Comparison of ENCODE assay signal across 27 cellular contexts in genomic region chr2:32706815-32707214, GRCh38.
DNase-seq lines count a peak whose midpoint lies in the region; ATAC-seq, FAIRE-seq and TF ChIP-seq lines count a peak whose summit lies in the region.
"Had no signal": no experiment of that assay in that cellular context is flagged by ENCODE, and none has a peak within 500 bp of the region (broad histone marks: within the 10 kb centered on the region; RNA-seq: fewer than 3 reads in every experiment).

No MANE protein-coding gene starts in this region.

- no peak overlapping the region for H2AK5ac ChIP-seq in H1 (ENCODE audit: low read depth, low read length)

- H3K4me2 ChIP-seq in H1 (ENCODE audit: insufficient read depth in 1 of 2, low read depth in 2 of 2, low read length in 2 of 2) (no peak overlapping the region), MM.1S (ENCODE audit: low read depth, low read length) (no peak overlapping the region)
- H3K4me2 ChIP-seq: A549; BLaER1 treated with 17β-estradiol and CSF1 and Interleukin-3, amounts not matched to agents 10 nM and 100 nM; PC-9 had no signal

- no peaks in the 10 kb centered on the region for H3K9me3 Mint-ChIP-seq in stimulated activated effector memory CD8-positive, alpha-beta T cell treated with anti-CD3 and anti-CD28 coated beads, Interleukin-12 subunit alpha, Interleukin-12 subunit beta, amount 100 ng/mL, for 72 hours
- H3K9me3 Mint-ChIP-seq: CD4-positive, alpha-beta T cell had no signal

- no peaks in the 10 kb centered on the region for H3K9me2 ChIP-seq in MM.1S (replicated peaks; ENCODE audit: insufficient read depth, low read length)

- H3K79me2 ChIP-seq in H1 (ENCODE audit: control insufficient read depth in 1 of 2, insufficient read depth in 2 of 2, low read length in 2 of 2), result no peaks in the 10 kb centered on the region
- H3K79me2 ChIP-seq in MM.1S (ENCODE audit: low read length), result no peaks in the 10 kb centered on the region

- DNase-seq in DMS53 treated with DMSO at 0.1 percent for 48 hours (lab: John Stamatoyannopoulos, UW; ENCODE audit: unreplicated experiment), result peak; percentile 1
- DNase-seq in HK-2 (ENCODE audit: unreplicated experiment), result peak; percentile 1
- DNase-seq in H1 (ENCODE audit: low read depth in 1 of 2, low spot score in 2 of 2), result no peak
- no peak for DNase-seq in stimulated activated effector memory CD8-positive, alpha-beta T cell treated with anti-CD3 and anti-CD28 coated beads, Interleukin-12 subunit alpha, Interleukin-12 subunit beta, amount 100 ng/mL, for 72 hours (ENCODE audit: low spot score in 2 of 2)
- no peak for DNase-seq in sigmoid colon
- no peak for DNase-seq in MM.1S
- DNase-seq in SHP77 (lab: John Stamatoyannopoulos, UW), result no peak
- DNase-seq: AML-193; CD4-positive, alpha-beta T cell; GM23248; HCEC 1CT; Karpas-422; NCI-H1092 treated with DMSO at 0.1 percent for 48 hours; NCI-H1436; NCI-H187; NCI-H2107; NCI-H446 treated with DMSO at 0.1 percent for 48 hours; NCI-H526; PC-9 had no signal

- H3K27me3 ChIP-seq in H1 (replicated peaks in 1 of 4; ENCODE audit: control insufficient read depth in 3 of 4, extremely low read depth in 1 of 4, insufficient read depth in 3 of 4, low read length in 3 of 4) (no peaks in the 10 kb centered on the region), sigmoid colon (no peaks in the 10 kb centered on the region), MM.1S (replicated peaks; ENCODE audit: insufficient read depth, low read length) (no peaks in the 10 kb centered on the region)
- H3K27me3 ChIP-seq: BLaER1 treated with 17β-estradiol and CSF1 and Interleukin-3, amounts not matched to agents 10 nM and 100 nM; SJSA1 had no signal

- intact Hi-C loops in sigmoid colon (cut with DNase I), result no loop called here

- no peaks in the 10 kb centered on the region for H3K79me1 ChIP-seq in H1 (ENCODE audit: low read depth, low read length)

- 100% methylated on average over 3 of the region's 3 CpGs; no CpG with 5 or more reads in 1 of the 2 experiments for WGBS in H1 (ENCODE audit: extremely low coverage in 1 of 2, insufficient coverage in 1 of 2, insufficient read length in 1 of 2, insufficient replicate concordance in 2 of 2, low coverage in 1 of 2, low lambda C conversion rate in 2 of 2, missing lambda C conversion rate in 1 of 2), 2 experiments
- 95 to 98% methylated on average over 3 of the region's 3 CpGs for WGBS in sigmoid colon, 2 donors

- no peak overlapping the region for H4K5ac ChIP-seq in H1 (ENCODE audit: insufficient read length, low read depth, low read length)

- no peak overlapping the region; the same call in 1 of the 2 replicates for H2BK12ac ChIP-seq in H1 (ENCODE audit: low read depth, low read length)

- H2AFZ ChIP-seq in H1 (ENCODE audit: low read length), result no peak overlapping the region
- no peak overlapping the region for H2AFZ ChIP-seq in MM.1S (ENCODE audit: low read length)
- H2AFZ ChIP-seq: GM23248, PC-9 had no signal

- no peak for FAIRE-seq in H1 (lab: Jason Lieb, UNC)
- FAIRE-seq: A549, D721Med, G401.6, HepG2 had no signal

- H3K36me3 ChIP-seq in H1 (ENCODE audit: control insufficient read depth in 2 of 4, insufficient read depth in 4 of 4, low read length in 3 of 4) (no peaks in the 10 kb centered on the region; a peak in 1 of 8 replicates), sigmoid colon (peaks cover 0 to 32% (median 3%) of the 10 kb centered on the region in 4 donors), MM.1S (replicated peaks; ENCODE audit: insufficient read depth, low read length) (no peaks in the 10 kb centered on the region)
- H3K36me3 ChIP-seq: SJSA1 had no signal

- TF ChIP-seq RAD21 in H1 (IDR thresholded peaks at IDR 0.05 in 1 of 2, conservative IDR thresholded peaks at IDR 0.05 in 1 of 2; ENCODE audit: low read depth in 2 of 2, low read length in 2 of 2), result no peak

- no peak overlapping the region for H2BK15ac ChIP-seq in H1 (ENCODE audit: low read length)

- no peak overlapping the region for H3K56ac ChIP-seq in H1 (replicated peaks; ENCODE audit: insufficient read length, low read depth, low read length)

- no peak overlapping the region; the same call in 1 of the 2 replicates for H3K18ac ChIP-seq in H1 (ENCODE audit: extremely low read depth, low read length)

- H3K4me3 ChIP-seq in H1 (ENCODE audit: extremely low read depth in 1 of 4, insufficient read depth in 2 of 4, low read depth in 3 of 4, low read length in 4 of 4) (no peak overlapping the region), sigmoid colon (no peak overlapping the region), MM.1S (ENCODE audit: low read length) (no peak overlapping the region)
- H3K4me3 ChIP-seq: A549; BLaER1 treated with 17β-estradiol and CSF1 and Interleukin-3, amounts not matched to agents 10 nM and 100 nM; GM23248; PC-9; SJSA1 had no signal

- H4K8ac ChIP-seq in H1 (ENCODE audit: extremely low read depth, insufficient read depth, low read length), result no peak overlapping the region

- TF ChIP-seq POLR2A in H1 (IDR thresholded peaks at IDR 0.05; ENCODE audit: control extremely low read depth in 1 of 2, low read depth in 2 of 2, low read length in 2 of 2) (no peak), sigmoid colon (IDR thresholded peaks at IDR 0.05) (no peak)

- H3K9me3 ChIP-seq in H1 (ENCODE audit: insufficient read depth in 2 of 2, low read depth in 1 of 2, low read length in 1 of 2) (no peaks in the 10 kb centered on the region), sigmoid colon (no peaks in the 10 kb centered on the region), MM.1S (replicated peaks; ENCODE audit: insufficient read depth, low read length) (no peaks in the 10 kb centered on the region)
- H3K9me3 ChIP-seq: A549; BLaER1 treated with 17β-estradiol and CSF1 and Interleukin-3, amounts not matched to agents 10 nM and 100 nM; SJSA1 had no signal

- no peaks in the 10 kb centered on the region for H3K23me2 ChIP-seq in H1 (ENCODE audit: low read depth, low read length)

- no peak overlapping the region for H3K4me3 Mint-ChIP-seq in stimulated activated effector memory CD8-positive, alpha-beta T cell treated with anti-CD3 and anti-CD28 coated beads, Interleukin-12 subunit alpha, Interleukin-12 subunit beta, amount 100 ng/mL, for 72 hours
- H3K4me3 Mint-ChIP-seq: CD4-positive, alpha-beta T cell had no signal

- H4K20me1 ChIP-seq in H1 (replicated peaks in 1 of 2; ENCODE audit: control insufficient read depth in 1 of 2, insufficient read depth in 2 of 2, low read length in 2 of 2) (no peaks in the 10 kb centered on the region), MM.1S (ENCODE audit: insufficient read depth, low read length) (no peaks in the 10 kb centered on the region)
- H4K20me1 ChIP-seq: BLaER1 treated with 17β-estradiol and CSF1 and Interleukin-3, amounts not matched to agents 10 nM and 100 nM had no signal

- H3K27ac ChIP-seq in H1 (ENCODE audit: low read depth, low read length), result no peak overlapping the region
- no peak overlapping the region for H3K27ac ChIP-seq in sigmoid colon
- H3K27ac ChIP-seq in MM.1S (ENCODE audit: low read length), result no peak overlapping the region
- H3K27ac ChIP-seq: A549; BLaER1 treated with 17β-estradiol and CSF1 and Interleukin-3, amounts not matched to agents 10 nM and 100 nM; GM23248; HL-60; PC-9; SJSA1 had no signal

- POLR2A ChIA-PET in H1 (lab: Charles Lee; ENCODE audit: partially characterized antibody), result no interaction called here

- H2BK20ac ChIP-seq in H1 (ENCODE audit: low read length), result no peak overlapping the region

- no peaks in the 10 kb centered on the region for H3K4me1 Mint-ChIP-seq in stimulated activated effector memory CD8-positive, alpha-beta T cell treated with anti-CD3 and anti-CD28 coated beads, Interleukin-12 subunit alpha, Interleukin-12 subunit beta, amount 100 ng/mL, for 72 hours

- ATAC-seq in stimulated activated effector memory CD8-positive, alpha-beta T cell treated with anti-CD3 and anti-CD28 coated beads, Interleukin-12 subunit alpha, Interleukin-12 subunit beta, amount 100 ng/mL, for 72 hours, result no peak
- ATAC-seq: A549, HepG2, Right ventricle myocardium inferior had no signal

- H3K36me3 Mint-ChIP-seq in stimulated activated effector memory CD8-positive, alpha-beta T cell treated with anti-CD3 and anti-CD28 coated beads, Interleukin-12 subunit alpha, Interleukin-12 subunit beta, amount 100 ng/mL, for 72 hours, result peaks cover 41% of the 10 kb centered on the region

- TF ChIP-seq CTCF in H1 (IDR thresholded peaks at IDR 0.05; ENCODE audit: control extremely low read depth in 1 of 3, insufficient read depth in 1 of 3, low read depth in 1 of 3, low read length in 3 of 3) (no peak), sigmoid colon (IDR thresholded peaks at IDR 0.05) (no peak), MM.1S (IDR thresholded peaks at IDR 0.05; ENCODE audit: low read length) (no peak)

- peaks cover 0 to 6% (median 0%) of the 10 kb centered on the region in 4 experiments; a peak in 1 of 7 replicates for H3K4me1 ChIP-seq in H1 (replicated peaks in 1 of 4; ENCODE audit: control insufficient read depth in 3 of 4, insufficient read depth in 4 of 4, low read length in 3 of 4)
- peaks cover 0 to 8% (median 2%) of the 10 kb centered on the region in 4 donors for H3K4me1 ChIP-seq in sigmoid colon
- no peaks in the 10 kb centered on the region for H3K4me1 ChIP-seq in MM.1S (ENCODE audit: low read length)

- no peak overlapping the region for H3K14ac ChIP-seq in H1 (ENCODE audit: insufficient read length)

- no peak overlapping the region for H3K4ac ChIP-seq in H1 (replicated peaks; ENCODE audit: insufficient read length, low read depth, low read length)

- no peak overlapping the region for H2BK120ac ChIP-seq in H1 (replicated peaks; ENCODE audit: low read depth, low read length)

- H3K23ac ChIP-seq in H1 (ENCODE audit: insufficient read length), result no peak overlapping the region

- H3K9ac ChIP-seq in H1 (replicated peaks in 1 of 4; ENCODE audit: extremely low read depth in 1 of 4, low read depth in 3 of 4, low read length in 3 of 4) (no peak overlapping the region), MM.1S (ENCODE audit: low read length) (no peak overlapping the region)
- H3K9ac ChIP-seq: BLaER1 treated with 17β-estradiol and CSF1 and Interleukin-3, amounts not matched to agents 10 nM and 100 nM; GM23248 had no signal

- TF ChIP-seq EP300 in H1 (IDR thresholded peaks at IDR 0.05; ENCODE audit: borderline replicate concordance in 1 of 2, low read depth in 2 of 2, low read length in 2 of 2) (no peak), sigmoid colon (IDR thresholded peaks at IDR 0.05) (no peak)

- no peak overlapping the region for H2BK5ac ChIP-seq in H1 (ENCODE audit: low read depth, low read length)

- peak overlapping the region; percentile 29 for H3K27ac Mint-ChIP-seq in stimulated activated effector memory CD8-positive, alpha-beta T cell treated with anti-CD3 and anti-CD28 coated beads, Interleukin-12 subunit alpha, Interleukin-12 subunit beta, amount 100 ng/mL, for 72 hours
- H3K27ac Mint-ChIP-seq: CD4-positive, alpha-beta T cell had no signal

- H4K91ac ChIP-seq in H1 (replicated peaks; ENCODE audit: insufficient read length, low read length), result no peak overlapping the region

- H3F3A ChIP-seq in MM.1S (ENCODE audit: insufficient read depth, low read length), result no peaks in the 10 kb centered on the region

- CTCF ChIA-PET in H1 (lab: Charles Lee; ENCODE audit: partially characterized antibody), result interaction anchor here (0.6 to 0.9 kb wide), 2 partner anchors 25 to 930 kb away, joined by 3 to 4 read pairs; no protein-coding TSS in a partner anchor

TF ChIP-seq in H1, 55 proteins besides CTCF, POLR2A, EP300 and RAD21:
- TF ChIP-seq SRF (IDR thresholded peaks at IDR 0.05; ENCODE audit: low read depth, low read length), result peak; percentile 83
- TF ChIP-seq CHD1 (IDR thresholded peaks at IDR 0.05; ENCODE audit: low read depth, low read length), result no peak

Comparison
In these comparisons a context has a peak if more than half of its experiments do, and no peak if none do; other contexts are left out.
1. DNase-seq: peak in DMS53 treated with DMSO at 0.1 percent for 48 hours (single experiment) and HK-2 (single experiment); none in H1 (0 of 2), stimulated activated effector memory CD8-positive, alpha-beta T cell treated with anti-CD3 and anti-CD28 coated beads, Interleukin-12 subunit alpha, Interleukin-12 subunit beta, amount 100 ng/mL, for 72 hours (0 of 2), sigmoid colon (single experiment), MM.1S (single experiment) and SHP77 (0 of 2).